In the genomic region with DNA sequence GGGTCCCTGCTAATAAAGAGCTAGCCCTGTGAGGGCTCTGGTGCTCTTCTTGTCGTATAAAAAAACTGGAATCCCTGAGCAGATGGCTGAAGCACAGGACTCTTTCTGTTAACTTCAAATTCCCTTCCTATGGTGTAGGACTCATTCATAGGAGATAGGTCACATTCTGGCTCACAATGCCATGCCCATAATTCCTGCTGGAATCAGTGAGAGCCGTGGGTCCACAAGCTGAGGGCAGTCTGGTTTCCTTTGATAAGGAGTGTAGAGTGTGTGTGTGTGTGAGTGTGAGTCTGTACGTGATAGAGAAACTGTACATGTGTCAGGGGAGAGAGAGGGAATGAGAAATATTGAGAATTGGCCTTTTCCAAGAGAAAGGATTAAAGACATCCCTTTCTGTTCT, we compare ENCODE assay signal across 17 cellular contexts.
A peak's percentile ranks its signal among the peaks of the same experiment; 100 is the strongest.
DNase-seq lines count a peak whose midpoint lies in the region; ATAC-seq and TF ChIP-seq lines count a peak whose summit lies in the region.
"Had no signal": no experiment of that assay in that cellular context is flagged by ENCODE, and none has a peak within 500 bp of the region (broad histone marks: within the 10 kb centered on the region; RNA-seq: fewer than 3 reads in every experiment).

No MANE protein-coding gene starts in this region.

- peak; percentile 86 for DNase-seq in DMS 273 (lab: John Stamatoyannopoulos, UW; ENCODE audit: unreplicated experiment)
- DNase-seq in NCI-H446 treated with DMSO at 0.1 percent for 48 hours (lab: John Stamatoyannopoulos, UW) = peak; percentile 87
- no peak for DNase-seq in glutamatergic neuron
- no peak for DNase-seq in sigmoid colon
- DNase-seq in PC-9 = no peak
- DNase-seq in NCI-H2107 (lab: John Stamatoyannopoulos, UW) = no peak
- DNase-seq: activated naive CD8-positive, alpha-beta T cell treated with anti-CD3 and anti-CD28 coated beads, Interleukin-2, amount 50 U/mL, for 24 hours; CD4-positive, alpha-beta T cell; DND-41; left lung; NCI-H1436; stimulated activated CD4-positive, alpha-beta T cell treated with anti-CD3 and anti-CD28 coated beads, Interleukin-12 subunit alpha, Interleukin-12 subunit beta, amount 100 ng/mL, for 4 hours had no signal

- 70 to 71% methylated on average over 3 of the region's 3 CpGs for WGBS in sigmoid colon, 2 donors

- no peaks in the 10 kb centered on the region for H3K27me3 Mint-ChIP-seq in glutamatergic neuron (ENCODE audit: unreplicated experiment)
- H3K27me3 Mint-ChIP-seq: CD4-positive, alpha-beta T cell; central memory CD8-positive, alpha-beta T cell had no signal

- H2AFZ ChIP-seq in PC-9 = no peak overlapping the region
- H2AFZ ChIP-seq: parathyroid adenoma had no signal

- peak overlapping the region; percentile 49 for H3K27ac Mint-ChIP-seq in glutamatergic neuron (ENCODE audit: unreplicated experiment)
- H3K27ac Mint-ChIP-seq: activated naive CD8-positive, alpha-beta T cell treated with anti-CD3 and anti-CD28 coated beads, Interleukin-2, amount 50 U/mL, for 24 hours; CD4-positive, alpha-beta T cell; stimulated activated effector memory CD8-positive, alpha-beta T cell treated with anti-CD3 and anti-CD28 coated beads, Interleukin-12 subunit alpha, Interleukin-12 subunit beta, amount 100 ng/mL, for 72 hours had no signal

- POLR2A ChIA-PET in PC-9 (lab: Charles Lee; ENCODE audit: unreplicated experiment) = interaction anchor here (0.6 kb wide), 1 partner anchor 31 kb away, joined by 6 read pairs; no protein-coding TSS in a partner anchor

- intact Hi-C loops in sigmoid colon (cut with DNase I) (no loop called here), PC-9 (cut with micrococcal nuclease; ENCODE audit: unreplicated experiment) (no loop called here)

- no peaks in the 10 kb centered on the region for H3K36me3 ChIP-seq in sigmoid colon
- H3K36me3 ChIP-seq in PC-9 (ENCODE audit: low read depth) = no peaks in the 10 kb centered on the region
- H3K36me3 ChIP-seq: left lung had no signal

- no peak for TF ChIP-seq POLR2A in sigmoid colon (IDR thresholded peaks at IDR 0.05)

- TF ChIP-seq CTCF in glutamatergic neuron (IDR thresholded peaks at IDR 0.05; ENCODE audit: partially characterized antibody, unreplicated experiment) = no peak
- TF ChIP-seq CTCF in sigmoid colon (IDR thresholded peaks at IDR 0.05) = no peak
- TF ChIP-seq CTCF in PC-9 (conservative IDR thresholded peaks at IDR 0.05) = no peak

- TF ChIP-seq EP300 in sigmoid colon (IDR thresholded peaks at IDR 0.05) = no peak

- CTCF ChIA-PET in PC-9 (lab: Charles Lee) = no interaction called here

- no TSS peak for BruUV-seq in PC-9 (replicated peaks; lab: Mats Ljungman, UMichigan)

- H3K9me3 Mint-ChIP-seq in glutamatergic neuron (ENCODE audit: unreplicated experiment) = no peaks in the 10 kb centered on the region
- H3K9me3 Mint-ChIP-seq: activated naive CD8-positive, alpha-beta T cell treated with anti-CD3 and anti-CD28 coated beads, Interleukin-2, amount 50 U/mL, for 24 hours; CD4-positive, alpha-beta T cell; central memory CD8-positive, alpha-beta T cell; stimulated activated effector memory CD8-positive, alpha-beta T cell treated with anti-CD3 and anti-CD28 coated beads, Interleukin-12 subunit alpha, Interleukin-12 subunit beta, amount 100 ng/mL, for 72 hours had no signal

- H3K79me2 ChIP-seq in PC-9 (ENCODE audit: low read depth) = no peaks in the 10 kb centered on the region
- H3K79me2 ChIP-seq: parathyroid adenoma had no signal

- no peak overlapping the region for H3K4me2 ChIP-seq in PC-9

- H3K27me3 ChIP-seq in sigmoid colon (no peaks in the 10 kb centered on the region), PC-9 (ENCODE audit: insufficient read depth, low read depth) (no peaks in the 10 kb centered on the region)
- H3K27me3 ChIP-seq: left lung had no signal

- H3K4me3 Mint-ChIP-seq in glutamatergic neuron (ENCODE audit: unreplicated experiment) = no peak overlapping the region
- H3K4me3 Mint-ChIP-seq: activated naive CD8-positive, alpha-beta T cell treated with anti-CD3 and anti-CD28 coated beads, Interleukin-2, amount 50 U/mL, for 24 hours; CD4-positive, alpha-beta T cell; central memory CD8-positive, alpha-beta T cell; stimulated activated effector memory CD8-positive, alpha-beta T cell treated with anti-CD3 and anti-CD28 coated beads, Interleukin-12 subunit alpha, Interleukin-12 subunit beta, amount 100 ng/mL, for 72 hours had no signal

- H3K9me2 ChIP-seq in PC-9 (ENCODE audit: insufficient read depth) = no peaks in the 10 kb centered on the region

- H3K9me3 ChIP-seq in sigmoid colon (no peaks in the 10 kb centered on the region), PC-9 (ENCODE audit: insufficient read depth, low read depth) (no peaks in the 10 kb centered on the region)
- H3K9me3 ChIP-seq: left lung had no signal

- H3K4me3 ChIP-seq in sigmoid colon = no peak overlapping the region
- no peak overlapping the region for H3K4me3 ChIP-seq in PC-9
- H3K4me3 ChIP-seq: left lung had no signal

- H3K27ac ChIP-seq in sigmoid colon = peak overlapping the region in 3 of 4 donors; percentile 56 to 66 (median 62)
- no peak overlapping the region for H3K27ac ChIP-seq in PC-9
- H3K27ac ChIP-seq: left lung, parathyroid adenoma had no signal

- H3F3A ChIP-seq in PC-9 (ENCODE audit: insufficient read depth, low read depth) = no peaks in the 10 kb centered on the region

- peaks cover 0 to 37% (median 25%) of the 10 kb centered on the region in 4 donors for H3K4me1 ChIP-seq in sigmoid colon
- H3K4me1 ChIP-seq in PC-9 (replicated peaks; ENCODE audit: insufficient read depth) = no peaks in the 10 kb centered on the region
- H3K4me1 ChIP-seq: left lung, parathyroid adenoma had no signal

- no peaks in the 10 kb centered on the region for H3K36me3 Mint-ChIP-seq in glutamatergic neuron (ENCODE audit: unreplicated experiment)
- H3K36me3 Mint-ChIP-seq: stimulated activated effector memory CD8-positive, alpha-beta T cell treated with anti-CD3 and anti-CD28 coated beads, Interleukin-12 subunit alpha, Interleukin-12 subunit beta, amount 100 ng/mL, for 72 hours had no signal

- no peak for ATAC-seq in HG03097 (IDR thresholded peaks at IDR 0.05; ENCODE audit: low FRiP score, unreplicated experiment)
- ATAC-seq in GM18498 (IDR thresholded peaks at IDR 0.05; ENCODE audit: unreplicated experiment) = no peak
- ATAC-seq: activated naive CD8-positive, alpha-beta T cell treated with anti-CD3 and anti-CD28 coated beads, Interleukin-2, amount 50 U/mL, for 24 hours; left lung; stimulated activated effector memory CD8-positive, alpha-beta T cell treated with anti-CD3 and anti-CD28 coated beads, Interleukin-12 subunit alpha, Interleukin-12 subunit beta, amount 100 ng/mL, for 72 hours had no signal

- no peaks in the 10 kb centered on the region for H4K20me1 ChIP-seq in PC-9 (ENCODE audit: insufficient read depth)

- H3K4me1 Mint-ChIP-seq in glutamatergic neuron (ENCODE audit: low read depth, unreplicated experiment) = peaks cover 10% of the 10 kb centered on the region
- H3K4me1 Mint-ChIP-seq: central memory CD8-positive, alpha-beta T cell; stimulated activated effector memory CD8-positive, alpha-beta T cell treated with anti-CD3 and anti-CD28 coated beads, Interleukin-12 subunit alpha, Interleukin-12 subunit beta, amount 100 ng/mL, for 72 hours had no signal

Comparison
In these comparisons a context has a peak if more than half of its experiments do, and no peak if none do; other contexts are left out.
1. DNase-seq: peak in DMS 273 (single experiment) and NCI-H446 treated with DMSO at 0.1 percent for 48 hours (single experiment); none in glutamatergic neuron (single experiment), sigmoid colon (single experiment), PC-9 (0 of 2) and NCI-H2107 (single experiment).